9 cellular contexts compared by ENCODE assay signal in genomic region chr22:38353701-38354100, GRCh38. TPM values are rescaled to one million over a fixed set of nuclear protein-coding genes. Genes with fewer than 3 reads are reported as not detected.
DNase-seq lines count a peak whose midpoint lies in the region; ATAC-seq and TF ChIP-seq lines count a peak whose summit lies in the region.
"Had no signal": no experiment of that assay in that cellular context is flagged by ENCODE, and none has a peak within 500 bp of the region (broad histone marks: within the 10 kb centered on the region; RNA-seq: fewer than 3 reads in every experiment).

No MANE protein-coding gene starts in this region.

- H3K36me3 ChIP-seq in OCI-LY3 (replicated peaks; ENCODE audit: low read depth, low read length): peaks cover 25% of the 10 kb centered on the region

- no peak overlapping the region for H3K4me3 ChIP-seq in OCI-LY3 (ENCODE audit: low read length)
- no peak overlapping the region for H3K4me3 ChIP-seq in right cardiac atrium (ENCODE audit: low read length)

- no peaks in the 10 kb centered on the region for H3K79me2 ChIP-seq in OCI-LY3 (ENCODE audit: low read length)

- in situ Hi-C loops in GM13977 (cut with MboI; ENCODE audit: low pct_unique_long_range_greater_than_20kb, low sequenced_read_pairs, unreplicated experiment): no loop called here

- ATAC-seq in right cardiac atrium (peak; percentile 11 to 26), sciatic nerve (no peak), GM21576 (IDR thresholded peaks at IDR 0.05; ENCODE audit: unreplicated experiment) (no peak)

- H3K27ac ChIP-seq in OCI-LY3 (ENCODE audit: low read length): peak overlapping the region; percentile 9
- no peak overlapping the region for H3K27ac ChIP-seq in right cardiac atrium (ENCODE audit: low read length)
- H3K27ac ChIP-seq: foreskin keratinocyte had no signal

- 70% methylated on average over 10 of the region's 10 CpGs for WGBS in right cardiac atrium

- no peak overlapping the region for H2AFZ ChIP-seq in OCI-LY3 (ENCODE audit: low read depth, low read length)

- H4K20me1 ChIP-seq in OCI-LY3 (ENCODE audit: insufficient read depth, low read length): peaks cover 14% of the 10 kb centered on the region; the same call in 1 of the 2 replicates

- intact Hi-C loops in right cardiac atrium (cut with DNase I) (loop anchor here (5.0 to 10.0 kb wide), 4 partner anchors 239 to 301 kb away; partner anchors contain the start of genes BAIAP2L2 (in 2 of the 4) and PICK1 (in 2 of the 4)), sciatic nerve (cut with DNase I) (no loop called here)

- no peak overlapping the region for H3K9ac ChIP-seq in OCI-LY3 (ENCODE audit: low read length)

- TF ChIP-seq CTCF in GM13977 (IDR thresholded peaks at IDR 0.05; ENCODE audit: extremely low read depth, insufficient read depth, missing control alignments) (no peak), OCI-LY3 (IDR thresholded peaks at IDR 0.05; ENCODE audit: low read depth, low read length) (no peak)

- H3K9me3 ChIP-seq in OCI-LY3 (ENCODE audit: insufficient read depth, low read length) (no peaks in the 10 kb centered on the region), right cardiac atrium (ENCODE audit: control insufficient read depth, low read length) (no peaks in the 10 kb centered on the region)

- H3K4me2 ChIP-seq in OCI-LY3 (ENCODE audit: low read length): no peak overlapping the region

- DNase-seq in GM13977 (ENCODE audit: low spot score) (peak; percentile 13), right cardiac atrium (no peak), sciatic nerve (ENCODE audit: low spot score) (peak; percentile 51), NCI-H1694 treated with DMSO at 0.1 percent for 48 hours (lab: John Stamatoyannopoulos, UW) (no peak), NK-92 (lab: John Stamatoyannopoulos, UW; ENCODE audit: unreplicated experiment) (no peak), DMS114 treated with DMSO at 0.1 percent for 48 hours (lab: John Stamatoyannopoulos, UW; ENCODE audit: unreplicated experiment) (no peak)

- no peaks in the 10 kb centered on the region for H3K4me1 ChIP-seq in OCI-LY3 (ENCODE audit: low read length)
- no peaks in the 10 kb centered on the region for H3K4me1 ChIP-seq in right cardiac atrium (ENCODE audit: control insufficient read depth, insufficient read depth, low read length)

- H3K27me3 ChIP-seq in OCI-LY3 (ENCODE audit: low read depth, low read length) (no peaks in the 10 kb centered on the region), right cardiac atrium (ENCODE audit: control insufficient read depth, insufficient read depth) (no peaks in the 10 kb centered on the region)
- H3K27me3 ChIP-seq: foreskin keratinocyte had no signal

RNA-seq across cellular contexts. Expression of gene CSNK1E, which starts 36.5 kb away (rescaled TPM):
- total RNA-seq in right cardiac atrium (10 to 100 TPM; 69.7 to 88.6 (median 81.0) TPM), sciatic nerve (184 TPM)
- 76.3 TPM for polyA plus RNA-seq in right cardiac atrium

Comparison
In these comparisons a context has a peak if more than half of its experiments do, and no peak if none do; other contexts are left out.
1. DNase-seq: peak in GM13977 (single experiment) and sciatic nerve (single experiment); none in right cardiac atrium (0 of 3), NCI-H1694 treated with DMSO at 0.1 percent for 48 hours (single experiment), NK-92 (single experiment) and DMS114 treated with DMSO at 0.1 percent for 48 hours (single experiment).
2. ATAC-seq: peak in right cardiac atrium (2 of 2); none in sciatic nerve (single experiment) and GM21576 (single experiment).